ENCODE assay signal across 12 cellular contexts in genomic region chr17:81524063-81524864, GRCh38. TPM values are rescaled to one million over a fixed set of nuclear protein-coding genes. Genes with fewer than 3 reads are reported as not detected.
"Had no signal": no experiment of that assay in that cellular context is flagged by ENCODE, and none has a peak within 500 bp of the region (broad histone marks: within the 10 kb centered on the region; RNA-seq: fewer than 3 reads in every experiment).

No MANE protein-coding gene starts in this region.

- DNase-seq: activated CD8-positive, alpha-beta T cell treated with anti-CD3 and anti-CD28 coated beads for 36 hours; activated naive CD4-positive, alpha-beta T cell treated with anti-CD3 and anti-CD28 coated beads, Interleukin-2, amount 10 ng/mL, durations not matched to agents 7 days and 5 days; colonic mucosa; effector CD4-positive, alpha-beta T cell; foreskin keratinocyte; nephron progenitor cell; stimulated activated CD4-positive, alpha-beta T cell treated with anti-CD3 and anti-CD28 coated beads, Interleukin-12 subunit alpha, Interleukin-12 subunit beta, amount 100 ng/mL, for 4 hours; stimulated activated naive CD4-positive, alpha-beta T cell had no signal

- H3K4me3 ChIP-seq: cardiac muscle cell, colonic mucosa, upper lobe of left lung had no signal

- H3K27ac ChIP-seq: cardiac muscle cell, colonic mucosa, foreskin keratinocyte, upper lobe of left lung, VCaP had no signal

- ATAC-seq: activated CD8-positive, alpha-beta T cell treated with anti-CD3 and anti-CD28 coated beads for 36 hours; left lobe of liver had no signal

- H3K9me3 ChIP-seq: colonic mucosa, upper lobe of left lung had no signal

- H3K4me1 ChIP-seq: foreskin keratinocyte had no signal

- H3K36me3 ChIP-seq: cardiac muscle cell, colonic mucosa, upper lobe of left lung had no signal

RNA-seq across cellular contexts. Expression of gene FSCN2, which starts 3.9 kb away (rescaled TPM):
- total RNA-seq: foreskin keratinocyte had no signal
- polyA plus RNA-seq: foreskin keratinocyte had no signal
